ENCODE assay signal across 1 cellular context in genomic region chr4:77012726-77013125, GRCh38.
TF ChIP-seq lines count a peak whose summit lies in the region.

No MANE protein-coding gene starts in this region.

TF ChIP-seq in SK-N-SH, 30 proteins besides CTCF, POLR2A, EP300 and RAD21 (continued from another document):
- no peak for TF ChIP-seq USF2 (IDR thresholded peaks at IDR 0.05; ENCODE audit: borderline replicate concordance, low read depth, low read length)
- no peak for TF ChIP-seq MXI1 (IDR thresholded peaks at IDR 0.05; ENCODE audit: low read depth, low read length)
- no peak for TF ChIP-seq SMC3 (IDR thresholded peaks at IDR 0.05; ENCODE audit: low read depth, low read length)
- TF ChIP-seq GATA2 (CRISPR knock-in tag; IDR thresholded peaks at IDR 0.05): no peak
- TF ChIP-seq GABPA (IDR thresholded peaks at IDR 0.05; ENCODE audit: low read depth): no peak
- no peak for TF ChIP-seq MAX (IDR thresholded peaks at IDR 0.05; ENCODE audit: low read depth)
- no peak for TF ChIP-seq RCOR1 (IDR thresholded peaks at IDR 0.05; ENCODE audit: low read length)
- no peak for TF ChIP-seq FOXJ3 (CRISPR knock-in tag; IDR thresholded peaks at IDR 0.05)
- TF ChIP-seq YY1 (IDR thresholded peaks at IDR 0.05; ENCODE audit: low read depth): no peak
- TF ChIP-seq ZBTB33 (IDR thresholded peaks at IDR 0.05; ENCODE audit: borderline replicate concordance, low read depth): no peak
- TF ChIP-seq NRF1 (IDR thresholded peaks at IDR 0.05; ENCODE audit: low read depth, low read length): no peak
